1 cellular context compared by ENCODE assay signal in genomic region chr15:75903331-75904240, GRCh38.
TF ChIP-seq lines count a peak whose summit lies in the region.

FBXO22 (plus strand) TSS chr15:75903878; CDS start chr15:75903964, 86 bp downstream.

TF ChIP-seq in K562, 482 proteins besides CTCF, POLR2A, EP300 and RAD21 (continued from another document and continues in another):
- TF ChIP-seq ZBTB33 (CRISPR knock-in tag; IDR thresholded peaks at IDR 0.05) (no peak), CHD2 (IDR thresholded peaks at IDR 0.05; ENCODE audit: low read depth, low read length) (no peak), ZEB2 (IDR thresholded peaks at IDR 0.05) (peak; percentile 95), TOE1 (IDR thresholded peaks at IDR 0.05; ENCODE audit: borderline replicate concordance) (peak; percentile 77; the same call in 1 of the 2 replicates), TOE1 (CRISPR knock-in tag; IDR thresholded peaks at IDR 0.05; ENCODE audit: borderline replicate concordance, low read depth) (0 out of 2 replicates have a peak, but pooled peaks have one; percentile 33), SMARCA4 (IDR thresholded peaks at IDR 0.05) (no peak), ZNF24 (IDR thresholded peaks at IDR 0.05) (0 out of 2 replicates have a peak, but pooled peaks have one; percentile 20), CEBPZ (IDR thresholded peaks at IDR 0.05; ENCODE audit: borderline replicate concordance, low read depth, low read length) (no peak), CGGBP1 (CRISPR knock-in tag; IDR thresholded peaks at IDR 0.05) (no peak; the same call in none of the 2 replicates), FIP1L1 (IDR thresholded peaks at IDR 0.05; ENCODE audit: low read depth, low read length, poor library complexity, severe bottlenecking) (peak; percentile 78), HDAC2 (IDR thresholded peaks at IDR 0.05) (no peak; the same call in 1 of the 2 replicates), SMAD4 (CRISPR knock-in tag; conservative IDR thresholded peaks at IDR 0.05) (peak; percentile 87), TAF9B (IDR thresholded peaks at IDR 0.05; ENCODE audit: partially characterized antibody) (peak; percentile 86), HNRNPUL1 (IDR thresholded peaks at IDR 0.05; ENCODE audit: low read length) (no peak), PHB (CRISPR knock-in tag; IDR thresholded peaks at IDR 0.05) (peak; percentile 56; the same call in 1 of the 2 replicates), THAP12 (CRISPR knock-in tag; IDR thresholded peaks at IDR 0.05) (no peak; the same call in none of the 2 replicates), PRDM10 (IDR thresholded peaks at IDR 0.05; ENCODE audit: partially characterized antibody) (peak; percentile 38), ZNF217 (CRISPR knock-in tag; IDR thresholded peaks at IDR 0.05) (no peak), SNRNP70 (optimal IDR thresholded peaks at IDR 0.05; ENCODE audit: low read depth, low read length) (no peak), SNAPC5 (CRISPR knock-in tag; IDR thresholded peaks at IDR 0.05) (no peak), TAL1 (IDR thresholded peaks at IDR 0.05) (no peak), PREB (CRISPR knock-in tag; IDR thresholded peaks at IDR 0.05) (no peak), KAT2B (IDR thresholded peaks at IDR 0.05; ENCODE audit: low read depth, low read length) (no peak), TBP (optimal IDR thresholded peaks at IDR 0.05; ENCODE audit: low read depth, low read length) (peak; percentile 69), TAF7 (tag; IDR thresholded peaks at IDR 0.05) (peak; percentile 73), ADNP (tag; IDR thresholded peaks at IDR 0.05) (no peak), BHLHE40 (IDR thresholded peaks at IDR 0.05; ENCODE audit: low read length) (no peak), E2F8 (IDR thresholded peaks at IDR 0.05; ENCODE audit: low read depth, partially characterized antibody) (peak; percentile 87), ZNF316 (IDR thresholded peaks at IDR 0.05) (no peak), DIDO1 (tag; IDR thresholded peaks at IDR 0.05; ENCODE audit: low read depth) (peak; percentile 53), AFF1 (IDR thresholded peaks at IDR 0.05; ENCODE audit: low read depth in 1 of 2, partially characterized antibody in 2 of 2) (peak in 1 of 2 experiments; percentile 26), EZH2 (IDR thresholded peaks at IDR 0.05; ENCODE audit: borderline replicate concordance, low read depth, low read length) (no peak), ZNF280B (CRISPR knock-in tag; IDR thresholded peaks at IDR 0.05) (no peak), CREB1 (IDR thresholded peaks at IDR 0.05) (peak; percentile 76), CREB1 (CRISPR knock-in tag; IDR thresholded peaks at IDR 0.05) (peak; percentile 88), ZNF41 (CRISPR knock-in tag; conservative IDR thresholded peaks at IDR 0.05) (no peak), HSF4 (CRISPR knock-in tag; IDR thresholded peaks at IDR 0.05; ENCODE audit: borderline replicate concordance) (no peak), RBM17 (IDR thresholded peaks at IDR 0.05; ENCODE audit: borderline replicate concordance, low read depth, low read length) (no peak), FOXJ3 (CRISPR knock-in tag; IDR thresholded peaks at IDR 0.05) (no peak), ILK (tag; IDR thresholded peaks at IDR 0.05; ENCODE audit: borderline replicate concordance, low read depth) (no peak)
